ENCODE assay signal across 29 cellular contexts in genomic region chr11:63503492-63503891, GRCh38. TPM values are rescaled to one million over a fixed set of nuclear protein-coding genes. Genes with fewer than 3 reads are reported as not detected.
A peak's percentile ranks its signal among the peaks of the same experiment; 100 is the strongest.
DNase-seq lines count a peak whose midpoint lies in the region; ATAC-seq and TF ChIP-seq lines count a peak whose summit lies in the region.
"Had no signal": no experiment of that assay in that cellular context is flagged by ENCODE, and none has a peak within 500 bp of the region (broad histone marks: within the 10 kb centered on the region; RNA-seq: fewer than 3 reads in every experiment).

No MANE protein-coding gene starts in this region.

- peaks cover 0 to 64% of the 10 kb centered on the region in 2 donors for H3K4me1 ChIP-seq in left lung

- no peak overlapping the region for H3K4me3 Mint-ChIP-seq in stimulated activated effector memory CD8-positive, alpha-beta T cell treated with anti-CD3 and anti-CD28 coated beads, Interleukin-12 subunit alpha, Interleukin-12 subunit beta, amount 100 ng/mL, for 72 hours
- H3K4me3 Mint-ChIP-seq: activated CD8-positive, alpha-beta T cell treated with anti-CD3 and anti-CD28 coated beads, Interleukin-2, amount 10 ng/mL, durations not matched to agents 7 days and 5 days; activated naive CD4-positive, alpha-beta T cell treated with anti-CD3 and anti-CD28 coated beads for 36 hours; activated T-cell treated with anti-CD3 and anti-CD28 coated beads, Interleukin-2, amount 50 U/mL, for 24 hours; stimulated activated naive B cell treated with anti-CD40 and anti-IgM and Interleukin-4, amounts not matched to agents 10 μg/mL and 1 μg/mL and 100 μg/mL, for 72 hours had no signal

- intact Hi-C loops in cardiac septum (cut with DNase I): no loop called here
- intact Hi-C loops in left ventricle myocardium superior (cut with micrococcal nuclease): no loop called here
- intact Hi-C loops in left lung (cut with DNase I): no loop called here

- ATAC-seq in left ventricle myocardium superior: no peak
- peak; percentile 44 for ATAC-seq in left lung
- no peak for ATAC-seq in stimulated activated effector memory CD8-positive, alpha-beta T cell treated with anti-CD3 and anti-CD28 coated beads, Interleukin-12 subunit alpha, Interleukin-12 subunit beta, amount 100 ng/mL, for 72 hours
- no peak for ATAC-seq in HG03097 (IDR thresholded peaks at IDR 0.05; ENCODE audit: low FRiP score, unreplicated experiment)
- ATAC-seq: activated CD8-positive, alpha-beta T cell treated with anti-CD3 and anti-CD28 coated beads, Interleukin-2, amount 10 ng/mL, durations not matched to agents 7 days and 5 days; HCT116; left colon; stimulated activated naive B cell treated with anti-CD40 and anti-IgM and Interleukin-4, amounts not matched to agents 10 μg/mL and 1 μg/mL and 100 μg/mL, for 72 hours had no signal

- H3K4me3 ChIP-seq in left lung: no peak overlapping the region
- H3K4me3 ChIP-seq: SK-N-MC, thoracic aorta had no signal

- H3K27ac Mint-ChIP-seq in stimulated activated effector memory CD8-positive, alpha-beta T cell treated with anti-CD3 and anti-CD28 coated beads, Interleukin-12 subunit alpha, Interleukin-12 subunit beta, amount 100 ng/mL, for 72 hours: no peak overlapping the region
- H3K27ac Mint-ChIP-seq: activated CD8-positive, alpha-beta T cell treated with anti-CD3 and anti-CD28 coated beads, Interleukin-2, amount 10 ng/mL, durations not matched to agents 7 days and 5 days; activated naive CD4-positive, alpha-beta T cell treated with anti-CD3 and anti-CD28 coated beads for 36 hours; activated T-cell treated with anti-CD3 and anti-CD28 coated beads, Interleukin-2, amount 50 U/mL, for 24 hours; stimulated activated naive B cell treated with anti-CD40 and anti-IgM and Interleukin-4, amounts not matched to agents 10 μg/mL and 1 μg/mL and 100 μg/mL, for 72 hours had no signal

- no peaks in the 10 kb centered on the region for H3K27me3 ChIP-seq in left lung

- H3K27ac ChIP-seq in left lung: peak overlapping the region in 1 of 2 donors; percentile 86
- H3K27ac ChIP-seq: SK-N-MC, thoracic aorta had no signal

- H3K4me1 Mint-ChIP-seq in stimulated activated effector memory CD8-positive, alpha-beta T cell treated with anti-CD3 and anti-CD28 coated beads, Interleukin-12 subunit alpha, Interleukin-12 subunit beta, amount 100 ng/mL, for 72 hours: no peaks in the 10 kb centered on the region

- DNase-seq in cardiac septum (ENCODE audit: low spot score) (peak; percentile 83), left ventricle myocardium superior (no peak), SIG-M5 (lab: John Stamatoyannopoulos, UW) (peak; percentile 18), left lung (peak in 1 of 2 donors; percentile 57), NCI-H82 treated with DMSO at 0.1 percent for 48 hours (lab: John Stamatoyannopoulos, UW; ENCODE audit: unreplicated experiment) (no peak), activated T-cell treated with anti-CD3 and anti-CD28 coated beads for 4 hours (no peak)
- DNase-seq in stimulated activated effector memory CD8-positive, alpha-beta T cell treated with anti-CD3 and anti-CD28 coated beads, Interleukin-12 subunit alpha, Interleukin-12 subunit beta, amount 100 ng/mL, for 72 hours (ENCODE audit: low spot score in 2 of 2): no peak
- DNase-seq: 8988T; activated CD8-positive, alpha-beta T cell treated with anti-CD3 and anti-CD28 coated beads, Interleukin-2, amount 10 ng/mL, durations not matched to agents 7 days and 5 days; activated naive CD4-positive, alpha-beta T cell treated with anti-CD3 and anti-CD28 coated beads for 36 hours; activated T-cell treated with anti-CD3 and anti-CD28 coated beads, Interleukin-2, amount 50 U/mL, for 24 hours; amygdala; Caco-2; caudate nucleus; dermis blood vessel endothelial cell; DMS79 treated with DMSO at 0.1 percent for 48 hours; left colon; NCI-H1417 treated with DMSO at 0.1 percent for 48 hours; NCI-H2107; NCI-H510A; stimulated activated CD4-positive, alpha-beta T cell treated with anti-CD3 and anti-CD28 coated beads, Interleukin-2, amount 100 ng/mL, for 24 hours; stimulated activated naive B cell treated with anti-CD40 and anti-IgM and Interleukin-4, amounts not matched to agents 10 μg/mL and 1 μg/mL and 100 μg/mL, for 72 hours had no signal

- H3K36me3 Mint-ChIP-seq in stimulated activated effector memory CD8-positive, alpha-beta T cell treated with anti-CD3 and anti-CD28 coated beads, Interleukin-12 subunit alpha, Interleukin-12 subunit beta, amount 100 ng/mL, for 72 hours: no peaks in the 10 kb centered on the region

- TF ChIP-seq CTCF in left lung (IDR thresholded peaks at IDR 0.05): no peak

- peaks cover 3% of the 10 kb centered on the region for H3K9me3 Mint-ChIP-seq in stimulated activated effector memory CD8-positive, alpha-beta T cell treated with anti-CD3 and anti-CD28 coated beads, Interleukin-12 subunit alpha, Interleukin-12 subunit beta, amount 100 ng/mL, for 72 hours

- peaks cover 0 to 25% of the 10 kb centered on the region in 2 donors for H3K9me3 ChIP-seq in left lung

- H3K36me3 ChIP-seq in left lung: no peaks in the 10 kb centered on the region
- H3K36me3 ChIP-seq: thoracic aorta had no signal

RNA-seq across cellular contexts. Expression of gene LGALS12, which starts 2.4 kb away (rescaled TPM):
- total RNA-seq in cardiac septum (0.83 TPM), left ventricle myocardium superior (0.72 TPM), left lung (under 1 TPM; 0.20 to 0.86 TPM)
- total RNA-seq: activated CD8-positive, alpha-beta T cell treated with anti-CD3 and anti-CD28 coated beads, Interleukin-2, amount 10 ng/mL, durations not matched to agents 7 days and 5 days; activated naive CD4-positive, alpha-beta T cell treated with anti-CD3 and anti-CD28 coated beads for 36 hours; Caco-2; dermis blood vessel endothelial cell; HT1080 had no signal

RNA-seq across cellular contexts. Expression of gene PLAAT5, which starts 12.5 kb away (rescaled TPM):
- total RNA-seq in cardiac septum (0.32 TPM), left ventricle myocardium superior (1.5 TPM), left lung (1 to 10 TPM; 1.8 to 4.6 TPM)
- total RNA-seq: activated naive CD4-positive, alpha-beta T cell treated with anti-CD3 and anti-CD28 coated beads for 36 hours; dermis blood vessel endothelial cell; HT1080 had no signal

RNA-seq across cellular contexts. Expression of gene PLAAT4, which starts 33.1 kb away (rescaled TPM):
- total RNA-seq in cardiac septum: 6.9 TPM
- 25.3 TPM for total RNA-seq in left ventricle myocardium superior
- 100 to 1,000 TPM; 105 to 217 TPM for total RNA-seq in left lung
- total RNA-seq: progenitor cell of endocrine pancreas had no signal

RNA-seq across cellular contexts. Expression of gene PLAAT2, which starts 59.7 kb away (rescaled TPM):
- total RNA-seq in cardiac septum (not detected), left ventricle myocardium superior (not detected), left lung (1 to 10 TPM; 5.0 to 6.0 TPM)
- total RNA-seq: activated naive CD4-positive, alpha-beta T cell treated with anti-CD3 and anti-CD28 coated beads for 36 hours; dermis blood vessel endothelial cell; HT1080; progenitor cell of endocrine pancreas; skeletal muscle tissue; thoracic aorta had no signal

Comparison
In these comparisons a context has a peak if more than half of its experiments do, and no peak if none do; other contexts are left out.
1. DNase-seq: peak in cardiac septum (single experiment) and SIG-M5 (single experiment); none in left ventricle myocardium superior (single experiment), stimulated activated effector memory CD8-positive, alpha-beta T cell treated with anti-CD3 and anti-CD28 coated beads, Interleukin-12 subunit alpha, Interleukin-12 subunit beta, amount 100 ng/mL, for 72 hours (0 of 2), NCI-H82 treated with DMSO at 0.1 percent for 48 hours (single experiment) and activated T-cell treated with anti-CD3 and anti-CD28 coated beads for 4 hours (single experiment).